In genomic region chr2:53088062-53088461, GRCh38 we compare ENCODE assay signal across 19 cellular contexts.
A peak's percentile ranks its signal among the peaks of the same experiment; 100 is the strongest.
DNase-seq lines count a peak whose midpoint lies in the region; ATAC-seq, FAIRE-seq and TF ChIP-seq lines count a peak whose summit lies in the region.
"Had no signal": no experiment of that assay in that cellular context is flagged by ENCODE, and none has a peak within 500 bp of the region (broad histone marks: within the 10 kb centered on the region; RNA-seq: fewer than 3 reads in every experiment).

No MANE protein-coding gene starts in this region.

- H2AFZ ChIP-seq in astrocyte (ENCODE audit: low read depth, low read length): peak overlapping the region; percentile 38

- H3K27me3 ChIP-seq in astrocyte (ENCODE audit: insufficient read depth, low read length): no peaks in the 10 kb centered on the region

- no peak for ATAC-seq in stimulated activated effector memory CD8-positive, alpha-beta T cell treated with anti-CD3 and anti-CD28 coated beads, Interleukin-12 subunit alpha, Interleukin-12 subunit beta, amount 100 ng/mL, for 72 hours
- ATAC-seq in GM21447 (IDR thresholded peaks at IDR 0.05; ENCODE audit: unreplicated experiment): no peak
- ATAC-seq in GM19463 (IDR thresholded peaks at IDR 0.05; ENCODE audit: unreplicated experiment): no peak
- ATAC-seq: HCT116, K562 had no signal

- H3K9ac ChIP-seq in astrocyte (ENCODE audit: low read length): no peak overlapping the region

- peaks cover 3% of the 10 kb centered on the region for H3K9me3 Mint-ChIP-seq in Calu3 (ENCODE audit: low read depth, unreplicated experiment)
- H3K9me3 Mint-ChIP-seq in astrocyte (ENCODE audit: unreplicated experiment): no peaks in the 10 kb centered on the region
- H3K9me3 Mint-ChIP-seq in stimulated activated effector memory CD8-positive, alpha-beta T cell treated with anti-CD3 and anti-CD28 coated beads, Interleukin-12 subunit alpha, Interleukin-12 subunit beta, amount 100 ng/mL, for 72 hours: peaks cover 8% of the 10 kb centered on the region

- H3K36me3 ChIP-seq in astrocyte (ENCODE audit: insufficient read depth, low read length): no peaks in the 10 kb centered on the region

- no peaks in the 10 kb centered on the region for H4K20me1 ChIP-seq in astrocyte (ENCODE audit: insufficient read depth, low read length)

- no peak overlapping the region for H3K4me3 Mint-ChIP-seq in Calu3 (ENCODE audit: low read depth, unreplicated experiment)
- H3K4me3 Mint-ChIP-seq in astrocyte (ENCODE audit: unreplicated experiment): no peak overlapping the region
- no peak overlapping the region for H3K4me3 Mint-ChIP-seq in stimulated activated effector memory CD8-positive, alpha-beta T cell treated with anti-CD3 and anti-CD28 coated beads, Interleukin-12 subunit alpha, Interleukin-12 subunit beta, amount 100 ng/mL, for 72 hours

- DNase-seq in Calu3: peak; percentile 29
- DNase-seq in HTR-8/SVneo (ENCODE audit: insufficient read length, low spot score): no peak
- DNase-seq in astrocyte (ENCODE audit: low read depth): no peak
- peak; percentile 23 for DNase-seq in mucosa of gallbladder (ENCODE audit: low spot score)
- DNase-seq in stimulated activated effector memory CD8-positive, alpha-beta T cell treated with anti-CD3 and anti-CD28 coated beads, Interleukin-12 subunit alpha, Interleukin-12 subunit beta, amount 100 ng/mL, for 72 hours (ENCODE audit: low spot score in 2 of 2): no peak
- DNase-seq in activated gamma-delta T cell treated with Interleukin-2 at 50 U/mL for 16 hours: no peak
- DNase-seq: COR-L47, DMS153, NCI-H1436, NCI-H2029, NCI-H2171 treated with DMSO at 0.1 percent for 48 hours, NCI-H524, SIG-M5 had no signal

- H3K27me3 Mint-ChIP-seq in Calu3 (ENCODE audit: unreplicated experiment): no peaks in the 10 kb centered on the region
- no peaks in the 10 kb centered on the region for H3K27me3 Mint-ChIP-seq in astrocyte (ENCODE audit: low read depth, unreplicated experiment)

- peaks cover 5% of the 10 kb centered on the region for H3K4me1 ChIP-seq in astrocyte (ENCODE audit: insufficient read depth, low read length)

- BruUV-seq in Calu3 (replicated peaks; lab: Mats Ljungman, UMichigan): no TSS peak

- no peaks in the 10 kb centered on the region for H3K9me3 ChIP-seq in astrocyte (ENCODE audit: insufficient read depth, low read depth, low read length)

- H3K4me3 ChIP-seq in astrocyte (ENCODE audit: insufficient read depth, low read depth, low read length): no peak overlapping the region
- H3K4me3 ChIP-seq: K562 had no signal

- no peak for TF ChIP-seq CTCF in Calu3 (IDR thresholded peaks at IDR 0.05; ENCODE audit: unreplicated experiment)
- no peak for TF ChIP-seq CTCF in astrocyte (IDR thresholded peaks at IDR 0.05; ENCODE audit: insufficient read depth, low read depth, low read length)

- H3K79me2 ChIP-seq in astrocyte (ENCODE audit: insufficient read depth, low read length): no peaks in the 10 kb centered on the region

- no peak overlapping the region for H3K27ac ChIP-seq in astrocyte (ENCODE audit: low read depth, low read length)
- H3K27ac ChIP-seq: HL-60 had no signal

- H3K4me2 ChIP-seq in astrocyte (ENCODE audit: low read length): no peak overlapping the region

- FAIRE-seq in HTR-8/SVneo (lab: Jason Lieb, UNC): peak; percentile 23
- no peak for FAIRE-seq in astrocyte (lab: Jason Lieb, UNC)
- FAIRE-seq: GM19239, K562 had no signal

- no peak overlapping the region for H3K27ac Mint-ChIP-seq in Calu3 (ENCODE audit: unreplicated experiment)
- H3K27ac Mint-ChIP-seq in astrocyte (ENCODE audit: unreplicated experiment): peak overlapping the region; percentile 89
- H3K27ac Mint-ChIP-seq in stimulated activated effector memory CD8-positive, alpha-beta T cell treated with anti-CD3 and anti-CD28 coated beads, Interleukin-12 subunit alpha, Interleukin-12 subunit beta, amount 100 ng/mL, for 72 hours: no peak overlapping the region

- H3K36me3 Mint-ChIP-seq in Calu3 (ENCODE audit: insufficient read depth, unreplicated experiment): no peaks in the 10 kb centered on the region
- H3K36me3 Mint-ChIP-seq in astrocyte (ENCODE audit: low read depth, unreplicated experiment): no peaks in the 10 kb centered on the region
- no peaks in the 10 kb centered on the region for H3K36me3 Mint-ChIP-seq in stimulated activated effector memory CD8-positive, alpha-beta T cell treated with anti-CD3 and anti-CD28 coated beads, Interleukin-12 subunit alpha, Interleukin-12 subunit beta, amount 100 ng/mL, for 72 hours

- CTCF ChIA-PET in Calu3 (lab: Charles Lee): no interaction called here

- H3K4me1 Mint-ChIP-seq in Calu3 (ENCODE audit: low read depth, unreplicated experiment) (peaks cover 44% of the 10 kb centered on the region), astrocyte (ENCODE audit: low read depth, unreplicated experiment) (peaks cover 16% of the 10 kb centered on the region)
- H3K4me1 Mint-ChIP-seq in stimulated activated effector memory CD8-positive, alpha-beta T cell treated with anti-CD3 and anti-CD28 coated beads, Interleukin-12 subunit alpha, Interleukin-12 subunit beta, amount 100 ng/mL, for 72 hours: no peaks in the 10 kb centered on the region

- intact Hi-C loops in Calu3 (cut with micrococcal nuclease; ENCODE audit: unreplicated experiment): no loop called here

Comparison
In these comparisons a context has a peak if more than half of its experiments do, and no peak if none do; other contexts are left out.
1. DNase-seq: peak in Calu3 (single experiment) and mucosa of gallbladder (single experiment); none in HTR-8/SVneo (single experiment), astrocyte (single experiment), stimulated activated effector memory CD8-positive, alpha-beta T cell treated with anti-CD3 and anti-CD28 coated beads, Interleukin-12 subunit alpha, Interleukin-12 subunit beta, amount 100 ng/mL, for 72 hours (0 of 2) and activated gamma-delta T cell treated with Interleukin-2 at 50 U/mL for 16 hours (single experiment).